14 cellular contexts compared by ENCODE assay signal in genomic region chr6:36627141-36627540, GRCh38. TPM values are rescaled to one million over a fixed set of nuclear protein-coding genes. Genes with fewer than 3 reads are reported as not detected.
DNase-seq lines count a peak whose midpoint lies in the region; ATAC-seq and TF ChIP-seq lines count a peak whose summit lies in the region.
"Had no signal": no experiment of that assay in that cellular context is flagged by ENCODE, and none has a peak within 500 bp of the region (broad histone marks: within the 10 kb centered on the region; RNA-seq: fewer than 3 reads in every experiment).

No MANE protein-coding gene starts in this region.

- no peak overlapping the region for H3K4me3 Mint-ChIP-seq in MCF 10A (ENCODE audit: unreplicated experiment)
- H3K4me3 Mint-ChIP-seq: B cell had no signal

- no peak for DNase-seq in breast epithelium (ENCODE audit: low spot score in 2 of 2)
- DNase-seq in MCF 10A (ENCODE audit: unreplicated experiment): no peak
- peak; percentile 6 for DNase-seq in transverse colon
- DNase-seq in NCI-H1105 treated with DMSO at 0.1 percent for 48 hours (lab: John Stamatoyannopoulos, UW): no peak
- no peak for DNase-seq in KG1 (lab: John Stamatoyannopoulos, UW)
- no peak for DNase-seq in Karpas-422
- DNase-seq: 8988T, NCI-H1436, NCI-H748 treated with DMSO at 0.1 percent for 48 hours had no signal

- TF ChIP-seq POLR2A in breast epithelium (IDR thresholded peaks at IDR 0.05) (no peak), gastroesophageal sphincter (IDR thresholded peaks at IDR 0.05) (no peak), transverse colon (IDR thresholded peaks at IDR 0.05) (no peak)

- H3K36me3 Mint-ChIP-seq in MCF 10A (ENCODE audit: insufficient read depth, unreplicated experiment): peaks cover 5% of the 10 kb centered on the region

- BruUV-seq in MCF 10A (replicated peaks; lab: Mats Ljungman, UMichigan): no TSS peak

- H3K27ac ChIP-seq in breast epithelium (peak overlapping the region; percentile 67 to 87), gastroesophageal sphincter (peak overlapping the region in 3 of 4 donors; percentile 74 to 79 (median 74)), rectal smooth muscle tissue (ENCODE audit: low read depth, low read length) (peak overlapping the region; percentile 53), transverse colon (peak overlapping the region; percentile 74 to 83 (median 79)), Karpas-422 (ENCODE audit: low read length) (no peak overlapping the region)
- H3K27ac ChIP-seq: cardiac muscle cell had no signal

- intact Hi-C loops in breast epithelium (cut with DNase I; ENCODE audit: low total_unique reads): no loop called here
- intact Hi-C loops in MCF 10A (cut with micrococcal nuclease): no loop called here
- intact Hi-C loops in transverse colon (cut with DNase I; ENCODE audit: low total_unique reads): no loop called here

- H3K27ac Mint-ChIP-seq in MCF 10A (ENCODE audit: low read depth, unreplicated experiment): no peak overlapping the region
- H3K27ac Mint-ChIP-seq: activated T-helper 2 cell treated with anti-CD3 and anti-CD28 coated beads, Interferon-gamma antibody, Interleukin-2, Interleukin-4, amounts not matched to agents 10 μg/mL and 5 μg/mL and 100 μg/mL, durations not matched to agents 14 hours and 24 hours and 36 hours; B cell had no signal

- ATAC-seq in gastroesophageal sphincter: no peak

- H3K27me3 ChIP-seq in breast epithelium (no peaks in the 10 kb centered on the region), gastroesophageal sphincter (no peaks in the 10 kb centered on the region), rectal smooth muscle tissue (ENCODE audit: control insufficient read depth, insufficient read depth, low read length) (no peaks in the 10 kb centered on the region), transverse colon (no peaks in the 10 kb centered on the region), Karpas-422 (ENCODE audit: low read length) (no peaks in the 10 kb centered on the region)
- H3K27me3 ChIP-seq: cardiac muscle cell had no signal

- H3K9ac ChIP-seq in rectal smooth muscle tissue (ENCODE audit: low read length) (no peak overlapping the region), Karpas-422 (ENCODE audit: low read length) (no peak overlapping the region)

- no peak overlapping the region for H3K4me2 ChIP-seq in Karpas-422 (ENCODE audit: low read depth, low read length, poor library complexity, severe bottlenecking)

- WGBS in gastroesophageal sphincter (ENCODE audit: low coverage in 1 of 2), 2 donors: 94% methylated on average over 3 to 5 of the region's 5 CpGs
- 91% methylated on average over 5 of the region's 5 CpGs; no CpG with 5 or more reads in 1 of the 2 donors for WGBS in transverse colon (ENCODE audit: low coverage in 1 of 2), 2 donors

- H3K4me1 ChIP-seq in breast epithelium (peaks cover 0 to 3% of the 10 kb centered on the region in 2 donors), gastroesophageal sphincter (peaks cover 0 to 62% (median 21%) of the 10 kb centered on the region in 3 donors), rectal smooth muscle tissue (ENCODE audit: control insufficient read depth, insufficient read depth, low read length) (peaks cover 16% of the 10 kb centered on the region), transverse colon (peaks cover 12 to 56% (median 39%) of the 10 kb centered on the region in 4 donors), Karpas-422 (ENCODE audit: low read length) (no peaks in the 10 kb centered on the region)

- H2AFZ ChIP-seq in Karpas-422 (ENCODE audit: low read length): no peak overlapping the region

- H3K4me3 ChIP-seq in breast epithelium (no peak overlapping the region), gastroesophageal sphincter (no peak overlapping the region), rectal smooth muscle tissue (ENCODE audit: low read length) (no peak overlapping the region), transverse colon (no peak overlapping the region), Karpas-422 (ENCODE audit: low read length) (no peak overlapping the region)
- H3K4me3 ChIP-seq: cardiac muscle cell had no signal

- H3K9me3 ChIP-seq in breast epithelium (no peaks in the 10 kb centered on the region), gastroesophageal sphincter (no peaks in the 10 kb centered on the region), transverse colon (no peaks in the 10 kb centered on the region), Karpas-422 (ENCODE audit: low read length) (no peaks in the 10 kb centered on the region)

- no peak for TF ChIP-seq EP300 in gastroesophageal sphincter (IDR thresholded peaks at IDR 0.05)
- no peak for TF ChIP-seq EP300 in transverse colon (IDR thresholded peaks at IDR 0.05; ENCODE audit: low read depth)

- CTCF ChIA-PET in MCF 10A (lab: Yijun Ruan, JAX): no interaction called here

- H3K36me3 ChIP-seq in breast epithelium (no peaks in the 10 kb centered on the region), gastroesophageal sphincter (no peaks in the 10 kb centered on the region), rectal smooth muscle tissue (ENCODE audit: control insufficient read depth, insufficient read depth, low read length) (no peaks in the 10 kb centered on the region), transverse colon (no peaks in the 10 kb centered on the region), Karpas-422 (ENCODE audit: insufficient read depth, low read length) (no peaks in the 10 kb centered on the region)
- H3K36me3 ChIP-seq: cardiac muscle cell had no signal

- peaks cover 25% of the 10 kb centered on the region for H3K4me1 Mint-ChIP-seq in MCF 10A (ENCODE audit: insufficient read depth, unreplicated experiment)

- no peaks in the 10 kb centered on the region for H3K9me3 Mint-ChIP-seq in MCF 10A (ENCODE audit: unreplicated experiment)
- H3K9me3 Mint-ChIP-seq: activated T-helper 2 cell treated with anti-CD3 and anti-CD28 coated beads, Interferon-gamma antibody, Interleukin-2, Interleukin-4, amounts not matched to agents 10 μg/mL and 5 μg/mL and 100 μg/mL, durations not matched to agents 14 hours and 24 hours and 36 hours had no signal

- POLR2A ChIA-PET in MCF 10A (lab: Yijun Ruan, JAX): interaction anchor here (0.9 to 3.3 kb wide), 9 partner anchors 12 to 508 kb away, joined by 3 to 63 read pairs (median 10); partner anchors contain the start of gene CDKN1A

- H3K27me3 Mint-ChIP-seq in MCF 10A (ENCODE audit: insufficient read depth, unreplicated experiment): no peaks in the 10 kb centered on the region
- H3K27me3 Mint-ChIP-seq: B cell had no signal

- no peaks in the 10 kb centered on the region for H3K79me2 ChIP-seq in Karpas-422 (ENCODE audit: low read length)

- no peaks in the 10 kb centered on the region for H3K9me2 ChIP-seq in Karpas-422 (replicated peaks; ENCODE audit: insufficient read depth, low read length)

- TF ChIP-seq CTCF in breast epithelium (IDR thresholded peaks at IDR 0.05) (no peak), MCF 10A (IDR thresholded peaks at IDR 0.05; ENCODE audit: unreplicated experiment) (no peak), gastroesophageal sphincter (IDR thresholded peaks at IDR 0.05) (no peak), transverse colon (IDR thresholded peaks at IDR 0.05) (no peak)

- in situ Hi-C loops in transverse colon (cut with MboI; ENCODE audit: low pct_ligation_motif_present in 1 of 4, low pct_unique_long_range_greater_than_20kb in 1 of 4, low sequenced_read_pairs in 3 of 4): loop anchor here in 1 of 4 donors (10.0 kb wide), 1 partner anchor 128 kb away; no protein-coding TSS in a partner anchor

- H4K20me1 ChIP-seq in Karpas-422 (ENCODE audit: insufficient read depth, low read depth, low read length): 0 out of 2 replicates have a peak, but pooled peaks cover 3% of the 10 kb centered on the region

RNA-seq across cellular contexts. Expression of gene SRSF3, which starts 33.0 kb away (rescaled TPM):
- total RNA-seq in breast epithelium: 100 to 1,000 TPM; 163 to 425 (median 276) TPM
- total RNA-seq in MCF 10A (2022): 364 and 479 TPM in 2 replicates
- 100 to 1,000 TPM; 108 to 195 (median 156) TPM for total RNA-seq in gastroesophageal sphincter
- total RNA-seq in transverse colon: 100 to 1,000 TPM; 110 to 177 (median 144) TPM
- total RNA-seq in Karpas-422 (2014; rRNA removed; shearing (Covaris generic); ENCODE audit: low replicate concordance): 216 and 248 TPM in 2 replicates

RNA-seq across cellular contexts. Expression of gene CDKN1A, which starts 51.4 kb away (rescaled TPM):
- total RNA-seq in breast epithelium (100 to 1,000 TPM; 125 to 144 (median 143) TPM), MCF 10A (2022) (407 and 489 TPM in 2 replicates), gastroesophageal sphincter (100 to 1,000 TPM in 1 of 4 donors, 10 to 100 TPM in 3; 49.7 to 137 (median 81.7) TPM), transverse colon (100 to 1,000 TPM in 3 of 4 donors, 10 to 100 TPM in 1; 34.6 to 613 (median 264) TPM)
- 4.5 and 6.8 TPM in 2 replicates for total RNA-seq in Karpas-422 (2014; rRNA removed; shearing (Covaris generic); ENCODE audit: low replicate concordance)
